Comparison of ENCODE assay signal across 20 cellular contexts in genomic region chr17:67633751-67634191, GRCh38.
DNase-seq lines count a peak whose midpoint lies in the region; ATAC-seq lines count a peak whose summit lies in the region.
"Had no signal": no experiment of that assay in that cellular context is flagged by ENCODE, and none has a peak within 500 bp of the region (broad histone marks: within the 10 kb centered on the region; RNA-seq: fewer than 3 reads in every experiment).

No MANE protein-coding gene starts in this region.

- H3K27ac Mint-ChIP-seq in stimulated activated effector memory CD8-positive, alpha-beta T cell treated with anti-CD3 and anti-CD28 coated beads, Interleukin-12 subunit alpha, Interleukin-12 subunit beta, amount 100 ng/mL, for 72 hours, result peak overlapping the region; percentile 59
- no peak overlapping the region for H3K27ac Mint-ChIP-seq in activated naive CD8-positive, alpha-beta T cell treated with anti-CD3 and anti-CD28 coated beads, Interleukin-2, amount 50 U/mL, for 24 hours
- H3K27ac Mint-ChIP-seq: activated CD4-positive, alpha-beta T cell treated with anti-CD3 and anti-CD28 coated beads for 36 hours; activated naive CD8-positive, alpha-beta T cell; activated T-helper 1 cell treated with anti-CD3 and anti-CD28 coated beads, Interleukin-12 subunit alpha, Interleukin-12 subunit beta, Interleukin-2, Interleukin-4 antibody, amounts not matched to agents 30 ng/mL and 10 ng/mL and 1 ng/mL, durations not matched to agents 14 hours and 24 hours and 36 hours; GM23338; neural progenitor cell had no signal

- H3K9me3 Mint-ChIP-seq in stimulated activated effector memory CD8-positive, alpha-beta T cell treated with anti-CD3 and anti-CD28 coated beads, Interleukin-12 subunit alpha, Interleukin-12 subunit beta, amount 100 ng/mL, for 72 hours, result no peaks in the 10 kb centered on the region
- no peaks in the 10 kb centered on the region for H3K9me3 Mint-ChIP-seq in activated naive CD8-positive, alpha-beta T cell treated with anti-CD3 and anti-CD28 coated beads, Interleukin-2, amount 50 U/mL, for 24 hours
- H3K9me3 Mint-ChIP-seq: activated T-helper 1 cell treated with anti-CD3 and anti-CD28 coated beads, Interleukin-12 subunit alpha, Interleukin-12 subunit beta, Interleukin-2, Interleukin-4 antibody, amounts not matched to agents 30 ng/mL and 10 ng/mL and 1 ng/mL, durations not matched to agents 14 hours and 24 hours and 36 hours; GM23338; neural progenitor cell; stimulated activated naive CD8-positive, alpha-beta T cell treated with anti-CD3 and anti-CD28 coated beads, Interleukin-15, amount 100 ng/mL, for 72 hours had no signal

- ATAC-seq in stimulated activated effector memory CD8-positive, alpha-beta T cell treated with anti-CD3 and anti-CD28 coated beads, Interleukin-12 subunit alpha, Interleukin-12 subunit beta, amount 100 ng/mL, for 72 hours, result no peak
- ATAC-seq in activated naive CD8-positive, alpha-beta T cell treated with anti-CD3 and anti-CD28 coated beads, Interleukin-2, amount 50 U/mL, for 24 hours, result no peak
- no peak for ATAC-seq in HG02938 (IDR thresholded peaks at IDR 0.05; ENCODE audit: unreplicated experiment)
- ATAC-seq: activated CD4-positive, alpha-beta T cell treated with anti-CD3 and anti-CD28 coated beads for 36 hours; esophagus mucosa; GM23338; lower lobe of right lung; stimulated activated naive CD8-positive, alpha-beta T cell treated with anti-CD3 and anti-CD28 coated beads, Interleukin-15, amount 100 ng/mL, for 72 hours had no signal

- peaks cover 4% of the 10 kb centered on the region for H3K4me1 Mint-ChIP-seq in stimulated activated effector memory CD8-positive, alpha-beta T cell treated with anti-CD3 and anti-CD28 coated beads, Interleukin-12 subunit alpha, Interleukin-12 subunit beta, amount 100 ng/mL, for 72 hours
- H3K4me1 Mint-ChIP-seq in activated naive CD8-positive, alpha-beta T cell treated with anti-CD3 and anti-CD28 coated beads, Interleukin-2, amount 50 U/mL, for 24 hours, result peaks cover 3% of the 10 kb centered on the region
- H3K4me1 Mint-ChIP-seq: activated CD4-positive, alpha-beta T cell treated with anti-CD3 and anti-CD28 coated beads for 36 hours had no signal

- H3K36me3 Mint-ChIP-seq in stimulated activated effector memory CD8-positive, alpha-beta T cell treated with anti-CD3 and anti-CD28 coated beads, Interleukin-12 subunit alpha, Interleukin-12 subunit beta, amount 100 ng/mL, for 72 hours, result peaks cover 64% of the 10 kb centered on the region
- H3K36me3 Mint-ChIP-seq in activated naive CD8-positive, alpha-beta T cell treated with anti-CD3 and anti-CD28 coated beads, Interleukin-2, amount 50 U/mL, for 24 hours (ENCODE audit: low read depth), result peaks cover 9% of the 10 kb centered on the region

- no peaks in the 10 kb centered on the region for H3K27me3 Mint-ChIP-seq in activated naive CD8-positive, alpha-beta T cell treated with anti-CD3 and anti-CD28 coated beads, Interleukin-2, amount 50 U/mL, for 24 hours
- H3K27me3 Mint-ChIP-seq: activated CD4-positive, alpha-beta T cell treated with anti-CD3 and anti-CD28 coated beads for 36 hours; activated naive CD8-positive, alpha-beta T cell; stimulated activated naive CD8-positive, alpha-beta T cell treated with anti-CD3 and anti-CD28 coated beads, Interleukin-15, amount 100 ng/mL, for 72 hours had no signal

- H3K4me3 Mint-ChIP-seq in stimulated activated effector memory CD8-positive, alpha-beta T cell treated with anti-CD3 and anti-CD28 coated beads, Interleukin-12 subunit alpha, Interleukin-12 subunit beta, amount 100 ng/mL, for 72 hours, result no peak overlapping the region
- no peak overlapping the region for H3K4me3 Mint-ChIP-seq in activated naive CD8-positive, alpha-beta T cell treated with anti-CD3 and anti-CD28 coated beads, Interleukin-2, amount 50 U/mL, for 24 hours
- H3K4me3 Mint-ChIP-seq: activated CD4-positive, alpha-beta T cell treated with anti-CD3 and anti-CD28 coated beads for 36 hours; activated naive CD8-positive, alpha-beta T cell; activated T-helper 1 cell treated with anti-CD3 and anti-CD28 coated beads, Interleukin-12 subunit alpha, Interleukin-12 subunit beta, Interleukin-2, Interleukin-4 antibody, amounts not matched to agents 30 ng/mL and 10 ng/mL and 1 ng/mL, durations not matched to agents 14 hours and 24 hours and 36 hours; GM23338; neural progenitor cell; stimulated activated naive CD8-positive, alpha-beta T cell treated with anti-CD3 and anti-CD28 coated beads, Interleukin-15, amount 100 ng/mL, for 72 hours had no signal

- DNase-seq in NCI-H526 treated with DMSO at 0.1 percent for 48 hours (lab: John Stamatoyannopoulos, UW), result peak; percentile 40
- peak; percentile 58 for DNase-seq in glomerular endothelial cell (ENCODE audit: extremely low read depth, low read depth, low spot score)
- peak; percentile 79 for DNase-seq in left kidney (ENCODE audit: low read depth, low spot score)
- no peak for DNase-seq in stimulated activated effector memory CD8-positive, alpha-beta T cell treated with anti-CD3 and anti-CD28 coated beads, Interleukin-12 subunit alpha, Interleukin-12 subunit beta, amount 100 ng/mL, for 72 hours (ENCODE audit: low spot score in 2 of 2)
- DNase-seq in NCI-H128 (lab: John Stamatoyannopoulos, UW; ENCODE audit: unreplicated experiment), result no peak
- no peak for DNase-seq in activated naive CD8-positive, alpha-beta T cell treated with anti-CD3 and anti-CD28 coated beads, Interleukin-2, amount 50 U/mL, for 24 hours
- DNase-seq in NCI-H226, result no peak
- DNase-seq: activated CD4-positive, alpha-beta T cell treated with anti-CD3 and anti-CD28 coated beads for 36 hours; effector CD4-positive, alpha-beta T cell; lower lobe of right lung; NCI-H1092; NCI-H2029; SHP77; stimulated activated naive CD8-positive, alpha-beta T cell treated with anti-CD3 and anti-CD28 coated beads, Interleukin-15, amount 100 ng/mL, for 72 hours had no signal

Comparison
In these comparisons a context has a peak if more than half of its experiments do, and no peak if none do; other contexts are left out.
1. DNase-seq: peak in NCI-H526 treated with DMSO at 0.1 percent for 48 hours (single experiment), glomerular endothelial cell (single experiment) and left kidney (single experiment); none in stimulated activated effector memory CD8-positive, alpha-beta T cell treated with anti-CD3 and anti-CD28 coated beads, Interleukin-12 subunit alpha, Interleukin-12 subunit beta, amount 100 ng/mL, for 72 hours (0 of 2), NCI-H128 (single experiment), activated naive CD8-positive, alpha-beta T cell treated with anti-CD3 and anti-CD28 coated beads, Interleukin-2, amount 50 U/mL, for 24 hours (single experiment) and NCI-H226 (single experiment).